ENCODE assay signal across 20 cellular contexts in the genomic region with DNA sequence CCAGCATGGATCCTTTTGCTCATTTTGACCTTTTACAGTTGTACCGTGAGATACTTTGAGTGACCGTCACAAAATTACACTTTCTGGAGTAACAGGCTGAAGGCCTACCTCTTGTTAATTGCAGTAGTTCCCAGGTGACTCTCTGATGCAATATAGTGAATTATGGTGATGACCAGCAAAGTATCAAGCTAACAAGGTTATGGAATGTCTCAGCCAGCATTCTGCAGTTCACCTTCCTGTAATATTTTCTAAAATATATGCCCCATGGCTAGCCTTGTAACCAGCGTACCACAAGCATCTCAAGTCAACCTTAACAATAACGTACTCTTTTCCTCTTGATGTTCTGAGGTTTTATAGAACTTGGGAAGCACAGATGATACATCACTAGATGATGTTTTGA.
"Had no signal": no experiment of that assay in that cellular context is flagged by ENCODE, and none has a peak within 500 bp of the region (broad histone marks: within the 10 kb centered on the region; RNA-seq: fewer than 3 reads in every experiment).

No MANE protein-coding gene starts in this region.

- H3K27me3 ChIP-seq: dorsolateral prefrontal cortex, heart right ventricle, neutrophil, suprapubic skin, tibial nerve had no signal

- H3K9me3 Mint-ChIP-seq: naive thymus-derived CD8-positive, alpha-beta T cell; stimulated activated effector memory CD8-positive, alpha-beta T cell treated with anti-CD3 and anti-CD28 coated beads, Interleukin-12 subunit alpha, Interleukin-12 subunit beta, amount 100 ng/mL, for 72 hours had no signal

- H3K36me3 ChIP-seq: neutrophil, suprapubic skin, tibial nerve had no signal

- H3K4me3 ChIP-seq: dorsolateral prefrontal cortex, heart right ventricle, mucosa of descending colon, suprapubic skin, tibial nerve had no signal

- H3K4me1 Mint-ChIP-seq: naive thymus-derived CD8-positive, alpha-beta T cell; stimulated activated effector memory CD8-positive, alpha-beta T cell treated with anti-CD3 and anti-CD28 coated beads, Interleukin-12 subunit alpha, Interleukin-12 subunit beta, amount 100 ng/mL, for 72 hours had no signal

- H3K36me3 Mint-ChIP-seq: naive thymus-derived CD8-positive, alpha-beta T cell; stimulated activated effector memory CD8-positive, alpha-beta T cell treated with anti-CD3 and anti-CD28 coated beads, Interleukin-12 subunit alpha, Interleukin-12 subunit beta, amount 100 ng/mL, for 72 hours had no signal

- FAIRE-seq: frontal cortex, islet of Langerhans, small intestine had no signal

- H3K27ac ChIP-seq: dorsolateral prefrontal cortex, neutrophil, suprapubic skin, tibial nerve had no signal

- H3K9me3 ChIP-seq: mucosa of descending colon, neutrophil, suprapubic skin, tibial nerve had no signal

- H3K27ac Mint-ChIP-seq: naive thymus-derived CD8-positive, alpha-beta T cell; stimulated activated effector memory CD8-positive, alpha-beta T cell treated with anti-CD3 and anti-CD28 coated beads, Interleukin-12 subunit alpha, Interleukin-12 subunit beta, amount 100 ng/mL, for 72 hours had no signal

- DNase-seq: cortex of kidney; dorsolateral prefrontal cortex; effector CD8-positive, alpha-beta T cell; heart right ventricle; hypothalamus; kidney glomerular epithelial cell; mucosa of descending colon; naive thymus-derived CD8-positive, alpha-beta T cell; right cardiac atrium; small intestine; stimulated activated CD4-positive, alpha-beta T cell treated with anti-CD3 and anti-CD28 coated beads, Interleukin-2, amount 100 ng/mL, for 48 hours; stimulated activated CD8-positive, alpha-beta memory T cell treated with anti-CD3 and anti-CD28 coated beads, Interleukin-4, amount 100 ng/mL, for 48 hours; stimulated activated naive CD8-positive, alpha-beta T cell treated with anti-CD3 and anti-CD28 coated beads, Interleukin-15, Interleukin-2, amounts not matched to agents 100 U/mL and 50 U/mL, for 24 hours had no signal

- H3K27me3 Mint-ChIP-seq: naive thymus-derived CD8-positive, alpha-beta T cell had no signal

- ATAC-seq: esophagus mucosa; mucosa of descending colon; naive thymus-derived CD8-positive, alpha-beta T cell; stimulated activated effector memory CD8-positive, alpha-beta T cell treated with anti-CD3 and anti-CD28 coated beads, Interleukin-12 subunit alpha, Interleukin-12 subunit beta, amount 100 ng/mL, for 72 hours; stimulated activated naive CD8-positive, alpha-beta T cell treated with anti-CD3 and anti-CD28 coated beads, Interleukin-15, Interleukin-2, amounts not matched to agents 100 U/mL and 50 U/mL, for 24 hours had no signal

- H3K4me3 Mint-ChIP-seq: naive thymus-derived CD8-positive, alpha-beta T cell; stimulated activated effector memory CD8-positive, alpha-beta T cell treated with anti-CD3 and anti-CD28 coated beads, Interleukin-12 subunit alpha, Interleukin-12 subunit beta, amount 100 ng/mL, for 72 hours had no signal

- H3K4me1 ChIP-seq: suprapubic skin, tibial nerve had no signal
